1 cellular context compared by ENCODE assay signal in the genomic region with DNA sequence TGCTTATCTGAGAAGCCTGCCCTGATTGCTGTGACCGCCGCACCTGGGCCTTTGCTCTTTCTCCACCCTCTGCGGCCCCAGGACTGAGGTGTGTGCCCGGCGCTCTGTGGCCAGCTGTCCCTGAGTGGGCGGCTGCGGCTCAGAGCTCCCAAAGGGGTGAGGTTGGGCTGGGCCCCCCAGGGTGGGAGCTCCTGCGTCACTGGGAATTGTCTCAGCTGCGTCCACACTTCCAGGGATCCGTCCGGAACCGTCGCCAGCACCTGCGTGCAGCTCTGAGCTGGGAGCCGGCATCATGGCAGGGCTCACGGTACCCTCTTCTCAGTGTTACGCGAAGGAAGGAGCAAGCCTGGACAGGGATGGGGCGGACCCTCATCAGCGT.
TF ChIP-seq lines count a peak whose summit lies in the region.

No MANE protein-coding gene starts in this region.

TF ChIP-seq in GM23338, 12 proteins besides CTCF, POLR2A, EP300 and RAD21:
- TF ChIP-seq POLR2AphosphoS5 (IDR thresholded peaks at IDR 0.05; ENCODE audit: low read depth): no peak
- TF ChIP-seq ZNF331 (CRISPR knock-in tag; IDR thresholded peaks at IDR 0.05; ENCODE audit: low read depth): no peak
- no peak for TF ChIP-seq EZH2 (IDR thresholded peaks at IDR 0.05; ENCODE audit: low read depth, unreplicated experiment)
- no peak for TF ChIP-seq STAT1 (IDR thresholded peaks at IDR 0.05; ENCODE audit: unreplicated experiment)
- no peak for TF ChIP-seq JUNB (IDR thresholded peaks at IDR 0.05; ENCODE audit: unreplicated experiment)
- TF ChIP-seq ZNF114 (CRISPR knock-in tag; IDR thresholded peaks at IDR 0.05): no peak
- TF ChIP-seq EZH2phosphoT487 (IDR thresholded peaks at IDR 0.05; ENCODE audit: unreplicated experiment): no peak
- TF ChIP-seq NANOG (IDR thresholded peaks at IDR 0.05; ENCODE audit: borderline replicate concordance): no peak
- no peak for TF ChIP-seq CREB1 (CRISPR knock-in tag; IDR thresholded peaks at IDR 0.05; ENCODE audit: low read depth)
- TF ChIP-seq, protein P1, sequence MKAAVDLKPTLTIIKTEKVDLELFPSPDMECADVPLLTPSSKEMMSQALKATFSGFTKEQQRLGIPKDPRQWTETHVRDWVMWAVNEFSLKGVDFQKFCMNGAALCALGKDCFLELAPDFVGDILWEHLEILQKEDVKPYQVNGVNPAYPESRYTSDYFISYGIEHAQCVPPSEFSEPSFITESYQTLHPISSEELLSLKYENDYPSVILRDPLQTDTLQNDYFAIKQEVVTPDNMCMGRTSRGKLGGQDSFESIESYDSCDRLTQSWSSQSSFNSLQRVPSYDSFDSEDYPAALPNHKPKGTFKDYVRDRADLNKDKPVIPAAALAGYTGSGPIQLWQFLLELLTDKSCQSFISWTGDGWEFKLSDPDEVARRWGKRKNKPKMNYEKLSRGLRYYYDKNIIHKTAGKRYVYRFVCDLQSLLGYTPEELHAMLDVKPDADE (IDR thresholded peaks at IDR 0.05): no peak
